ENCODE assay signal across 28 cellular contexts in the genomic region with DNA sequence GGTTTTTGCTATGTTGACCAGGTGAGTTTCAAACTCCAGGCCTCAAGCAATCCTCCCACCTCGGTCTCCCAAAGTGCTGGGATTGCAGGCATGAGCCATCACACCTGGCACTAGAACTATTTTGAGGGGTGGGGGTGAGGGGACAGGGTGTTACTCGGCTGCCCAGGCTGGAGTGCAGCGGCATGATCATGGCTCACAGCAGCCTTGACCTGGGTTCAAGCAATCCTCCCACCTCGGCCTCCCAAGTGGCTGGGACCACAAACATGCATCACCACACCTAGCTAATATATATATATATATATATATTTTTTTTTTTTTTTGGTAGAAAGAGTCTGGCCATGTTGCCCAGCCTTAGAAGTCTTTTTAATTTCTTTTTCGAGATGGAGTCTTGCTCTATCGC. TPM values are rescaled to one million over a fixed set of nuclear protein-coding genes. Genes with fewer than 3 reads are reported as not detected.
"Had no signal": no experiment of that assay in that cellular context is flagged by ENCODE, and none has a peak within 500 bp of the region (broad histone marks: within the 10 kb centered on the region; RNA-seq: fewer than 3 reads in every experiment).

No MANE protein-coding gene starts in this region.

- ATAC-seq: esophagus mucosa; heart right ventricle; left ventricle myocardium superior; right lobe of liver; stimulated activated memory B cell treated with anti-CD40 and anti-IgM and Interleukin-4, amounts not matched to agents 10 μg/mL and 1 μg/mL and 100 μg/mL, for 72 hours; stimulated activated naive CD8-positive, alpha-beta T cell treated with anti-CD3 and anti-CD28 coated beads, Interleukin-15, amount 100 ng/mL, for 72 hours; upper lobe of right lung had no signal

- H3K27ac ChIP-seq: parathyroid adenoma, right lobe of liver, tibial artery, upper lobe of right lung had no signal

- H3K4me1 ChIP-seq: parathyroid adenoma had no signal

- H3K9ac ChIP-seq: parathyroid adenoma had no signal

- DNase-seq: activated B cell treated with CpG ODN at 0.5 μM for 24 hours; activated gamma-delta T cell treated with Interleukin-2 at 50 U/mL for 16 hours; activated naive CD4-positive, alpha-beta T cell treated with anti-CD3 and anti-CD28 coated beads, Interleukin-2, amount 50 U/mL, for 16 hours; activated T-cell treated with anti-CD3 and anti-CD28 coated beads for 4 hours; amniotic stem cell; central memory CD4-positive, alpha-beta T cell; endodermal cell; foreskin fibroblast; heart right ventricle; left ventricle myocardium superior; naive B cell; nephron progenitor cell; right lobe of liver; small intestine; stimulated activated CD4-positive, alpha-beta T cell treated with anti-CD3 and anti-CD28 coated beads, Interleukin-1b, Interleukin-23, amount 100 ng/mL, for 48 hours; stimulated activated CD4-positive, alpha-beta T cell treated with anti-CD3 and anti-CD28 coated beads, Interleukin-4, amount 100 ng/mL, for 4 hours; stimulated activated CD8-positive, alpha-beta memory T cell treated with anti-CD3 and anti-CD28 coated beads, Interleukin-4, amount 100 ng/mL, for 48 hours; stimulated activated naive CD8-positive, alpha-beta T cell treated with anti-CD3 and anti-CD28 coated beads, Interleukin-15, amount 100 ng/mL, for 72 hours; T-helper 1 cell had no signal

- H3K27me3 ChIP-seq: heart right ventricle, right lobe of liver, tibial artery, upper lobe of right lung had no signal

- H3K4me3 ChIP-seq: heart right ventricle, right lobe of liver, tibial artery, upper lobe of right lung had no signal

- H3K9me3 ChIP-seq: heart right ventricle, right lobe of liver, tibial artery, upper lobe of right lung had no signal

- H3K36me3 ChIP-seq: heart right ventricle, right lobe of liver, tibial artery, upper lobe of right lung had no signal

RNA-seq across cellular contexts. Expression of a gene that starts 31.6 kb away (rescaled TPM):
- total RNA-seq: activated B cell treated with CpG ODN at 0.5 μM for 24 hours had no signal

RNA-seq across cellular contexts. Expression of a gene that starts 38.4 kb away (rescaled TPM):
- total RNA-seq: activated B cell treated with CpG ODN at 0.5 μM for 24 hours; activated T-helper 1 cell treated with anti-CD3 and anti-CD28 coated beads, Interleukin-12 subunit alpha, Interleukin-12 subunit beta, Interleukin-2, Interleukin-4 antibody, amounts not matched to agents 30 ng/mL and 10 ng/mL and 1 ng/mL, durations not matched to agents 14 hours and 24 hours and 36 hours; endodermal cell; esophagus mucosa; heart right ventricle; kidney epithelial cell; left ventricle myocardium superior; lung microvascular endothelial cell; mesothelial cell of epicardium; right lobe of liver; upper lobe of right lung had no signal
- polyA plus RNA-seq: heart right ventricle, small intestine had no signal
